11 cellular contexts compared by ENCODE assay signal in the genomic region with DNA sequence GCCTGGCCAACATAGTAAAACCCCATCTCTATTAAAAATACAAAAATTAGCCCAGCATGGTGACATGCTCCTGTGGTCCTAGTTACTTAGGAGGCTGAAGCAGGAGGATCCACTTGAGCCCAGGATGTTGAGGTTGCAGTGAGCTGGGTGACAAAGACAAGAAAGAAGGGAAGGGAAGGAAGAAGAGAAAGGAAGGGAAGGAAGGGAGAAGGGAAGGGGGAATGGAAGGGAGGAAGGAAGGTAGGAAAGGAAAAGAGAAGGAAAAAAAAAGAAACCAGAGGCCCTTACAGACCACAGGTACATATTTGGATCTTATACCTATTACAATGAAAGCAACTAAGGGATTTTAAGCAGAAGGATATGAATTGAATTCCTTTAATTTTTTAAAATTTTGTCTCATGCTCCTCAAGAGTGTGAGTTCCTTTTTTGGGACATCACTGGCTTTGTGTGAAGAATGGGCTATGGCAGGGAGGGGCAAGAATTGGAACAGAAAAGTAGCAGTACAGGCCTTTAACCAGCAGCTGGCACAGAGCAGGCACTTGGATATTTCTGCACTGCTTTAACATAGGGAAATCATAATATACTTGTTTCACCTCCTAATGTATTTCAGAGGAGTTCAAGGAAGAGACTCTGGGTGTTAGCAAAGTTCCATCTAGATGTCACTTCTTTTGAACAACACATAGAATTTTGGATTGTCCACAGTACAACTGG. TPM values are rescaled to one million over a fixed set of nuclear protein-coding genes. Genes with fewer than 3 reads are reported as not detected.
A peak's percentile ranks its signal among the peaks of the same experiment; 100 is the strongest.
DNase-seq lines count a peak whose midpoint lies in the region; ATAC-seq and TF ChIP-seq lines count a peak whose summit lies in the region.
"Had no signal": no experiment of that assay in that cellular context is flagged by ENCODE, and none has a peak within 500 bp of the region (broad histone marks: within the 10 kb centered on the region; RNA-seq: fewer than 3 reads in every experiment).

No MANE protein-coding gene starts in this region.

- intact Hi-C loops in upper lobe of right lung (cut with DNase I): no loop called here

- H3K9me3 ChIP-seq in gastroesophageal sphincter (no peaks in the 10 kb centered on the region), upper lobe of right lung (no peaks in the 10 kb centered on the region)
- H3K9me3 ChIP-seq: BE2C had no signal

- H3K27me3 ChIP-seq in gastroesophageal sphincter: no peaks in the 10 kb centered on the region
- H3K27me3 ChIP-seq in upper lobe of right lung: no peaks in the 10 kb centered on the region
- H3K27me3 ChIP-seq: BE2C had no signal

- H3K27ac ChIP-seq in gastroesophageal sphincter (peak overlapping the region; percentile 1 to 44 (median 20)), upper lobe of right lung (peak overlapping the region; percentile 70)

- no peaks in the 10 kb centered on the region for H3K27me3 Mint-ChIP-seq in activated naive CD4-positive, alpha-beta T cell treated with anti-CD3 and anti-CD28 coated beads, Interleukin-2, amount 50 U/mL, for 24 hours
- H3K27me3 Mint-ChIP-seq in activated T-helper 17 cell treated with anti-CD3 and anti-CD28 coated beads, Interleukin-2, amount 50 U/mL, for 72 hours: no peaks in the 10 kb centered on the region

- DNase-seq in activated naive CD4-positive, alpha-beta T cell treated with Interleukin-2 at 50 U/mL for 16 hours: no peak
- DNase-seq in upper lobe of right lung (no peak), LoVo (ENCODE audit: low spot score) (no peak)
- DNase-seq in stimulated activated CD4-positive, alpha-beta T cell treated with anti-CD3 and anti-CD28 coated beads, Interleukin-4, amount 100 ng/mL, for 1 hour: no peak
- DNase-seq: BE2C, H7, NCI-H1105 had no signal

- no peak for TF ChIP-seq EP300 in gastroesophageal sphincter (IDR thresholded peaks at IDR 0.05)

- peak overlapping the region; percentile 90 for H3K27ac Mint-ChIP-seq in activated naive CD4-positive, alpha-beta T cell treated with anti-CD3 and anti-CD28 coated beads, Interleukin-2, amount 50 U/mL, for 24 hours
- peak overlapping the region; percentile 96 for H3K27ac Mint-ChIP-seq in activated T-helper 17 cell treated with anti-CD3 and anti-CD28 coated beads, Interleukin-2, amount 50 U/mL, for 72 hours

- H3K9me3 Mint-ChIP-seq in activated naive CD4-positive, alpha-beta T cell treated with anti-CD3 and anti-CD28 coated beads, Interleukin-2, amount 50 U/mL, for 24 hours: no peaks in the 10 kb centered on the region
- H3K9me3 Mint-ChIP-seq in activated T-helper 17 cell treated with anti-CD3 and anti-CD28 coated beads, Interleukin-2, amount 50 U/mL, for 72 hours: no peaks in the 10 kb centered on the region

- TF ChIP-seq POLR2A in gastroesophageal sphincter (IDR thresholded peaks at IDR 0.05): no peak

- H3K36me3 Mint-ChIP-seq in activated naive CD4-positive, alpha-beta T cell treated with anti-CD3 and anti-CD28 coated beads, Interleukin-2, amount 50 U/mL, for 24 hours: peaks cover 7% of the 10 kb centered on the region
- peaks cover 94% of the 10 kb centered on the region for H3K36me3 Mint-ChIP-seq in activated T-helper 17 cell treated with anti-CD3 and anti-CD28 coated beads, Interleukin-2, amount 50 U/mL, for 72 hours (ENCODE audit: low read depth)

- peaks cover 97% of the 10 kb centered on the region for H3K4me1 Mint-ChIP-seq in activated naive CD4-positive, alpha-beta T cell treated with anti-CD3 and anti-CD28 coated beads, Interleukin-2, amount 50 U/mL, for 24 hours
- peaks cover 88% of the 10 kb centered on the region for H3K4me1 Mint-ChIP-seq in activated T-helper 17 cell treated with anti-CD3 and anti-CD28 coated beads, Interleukin-2, amount 50 U/mL, for 72 hours

- TF ChIP-seq CTCF in gastroesophageal sphincter (IDR thresholded peaks at IDR 0.05): no peak
- TF ChIP-seq CTCF in upper lobe of right lung (IDR thresholded peaks at IDR 0.05): no peak

- ATAC-seq in activated T-helper 17 cell treated with anti-CD3 and anti-CD28 coated beads, Interleukin-2, amount 50 U/mL, for 72 hours (replicated peaks): no peak
- ATAC-seq in gastroesophageal sphincter: no peak
- no peak for ATAC-seq in upper lobe of right lung
- no peak for ATAC-seq in HG03175 (IDR thresholded peaks at IDR 0.05; ENCODE audit: unreplicated experiment)

- peaks cover 0 to 46% (median 5%) of the 10 kb centered on the region in 3 donors for H3K4me1 ChIP-seq in gastroesophageal sphincter
- peaks cover 41% of the 10 kb centered on the region for H3K4me1 ChIP-seq in upper lobe of right lung

- H3K4me3 ChIP-seq in gastroesophageal sphincter (no peak overlapping the region), upper lobe of right lung (no peak overlapping the region)

- H3K36me3 ChIP-seq in gastroesophageal sphincter (no peaks in the 10 kb centered on the region), upper lobe of right lung (no peaks in the 10 kb centered on the region)
- H3K36me3 ChIP-seq: BE2C had no signal

- peak overlapping the region; percentile 36 for H3K4me3 Mint-ChIP-seq in activated naive CD4-positive, alpha-beta T cell treated with anti-CD3 and anti-CD28 coated beads, Interleukin-2, amount 50 U/mL, for 24 hours
- H3K4me3 Mint-ChIP-seq in activated T-helper 17 cell treated with anti-CD3 and anti-CD28 coated beads, Interleukin-2, amount 50 U/mL, for 72 hours: peak overlapping the region; percentile 98

RNA-seq across cellular contexts. Expression of a gene that starts 7.9 kb away (rescaled TPM):
- total RNA-seq in activated T-helper 17 cell treated with anti-CD3 and anti-CD28 coated beads, Interleukin-2, amount 50 U/mL, for 72 hours: 100 to 1,000 TPM in 1 of 2 donors, 10 to 100 TPM in 1; 99.2 to 138 TPM
- total RNA-seq in gastroesophageal sphincter: 10 to 100 TPM; 16.9 to 29.7 (median 21.4) TPM
- 72.5 TPM for total RNA-seq in upper lobe of right lung

RNA-seq across cellular contexts. Expression of a gene that starts 37.3 kb away (rescaled TPM):
- total RNA-seq in activated T-helper 17 cell treated with anti-CD3 and anti-CD28 coated beads, Interleukin-2, amount 50 U/mL, for 72 hours: 10 to 100 TPM in 1 of 2 donors, 1 to 10 TPM in 1; 7.8 to 10.9 TPM
- 10 to 100 TPM in 3 of 4 donors, 1 to 10 TPM in 1; 6.7 to 19.6 (median 14.7) TPM for total RNA-seq in gastroesophageal sphincter
- total RNA-seq in upper lobe of right lung: 12.4 TPM

RNA-seq across cellular contexts. Expression of a gene that starts 37.4 kb away (rescaled TPM):
- 10 to 100 TPM; 25.7 to 32.9 TPM for total RNA-seq in activated T-helper 17 cell treated with anti-CD3 and anti-CD28 coated beads, Interleukin-2, amount 50 U/mL, for 72 hours
- 10 to 100 TPM in 2 of 4 donors, 1 to 10 TPM in 2; 7.0 to 14.0 (median 9.0) TPM for total RNA-seq in gastroesophageal sphincter
- 8.6 TPM for total RNA-seq in upper lobe of right lung
